Comparison of ENCODE assay signal across 1 cellular context in genomic region chr2:67879586-67880290, GRCh38.
TF ChIP-seq lines count a peak whose summit lies in the region.

No MANE protein-coding gene starts in this region.

TF ChIP-seq in IMR-90, 13 proteins besides CTCF, POLR2A, EP300 and RAD21:
- TF ChIP-seq CEBPB (IDR thresholded peaks at IDR 0.05; ENCODE audit: low read depth, low read length) = no peak
- TF ChIP-seq CHD1 (IDR thresholded peaks at IDR 0.05; ENCODE audit: low read depth, low read length) = no peak
- no peak for TF ChIP-seq BHLHE40 (IDR thresholded peaks at IDR 0.05; ENCODE audit: low read depth, low read length)
- TF ChIP-seq MAZ (IDR thresholded peaks at IDR 0.05; ENCODE audit: borderline replicate concordance, low read depth, low read length) = no peak
- TF ChIP-seq MXI1 (IDR thresholded peaks at IDR 0.05; ENCODE audit: borderline replicate concordance, low read depth, low read length) = no peak
- TF ChIP-seq RFX5 (IDR thresholded peaks at IDR 0.05; ENCODE audit: low read depth, low read length) = no peak
